ENCODE assay signal across 26 cellular contexts in genomic region chr4:185911556-185912064, GRCh38.
DNase-seq lines count a peak whose midpoint lies in the region; ATAC-seq lines count a peak whose summit lies in the region.
"Had no signal": no experiment of that assay in that cellular context is flagged by ENCODE, and none has a peak within 500 bp of the region (broad histone marks: within the 10 kb centered on the region; RNA-seq: fewer than 3 reads in every experiment).

No MANE protein-coding gene starts in this region.

- no peak overlapping the region for H3K4me3 ChIP-seq in adipocyte (ENCODE audit: low read length)
- H3K4me3 ChIP-seq: HAP-1, MG63, sigmoid colon had no signal

- no peaks in the 10 kb centered on the region for H3K36me3 ChIP-seq in adipocyte (ENCODE audit: control insufficient read depth, insufficient read depth, low read length, severe bottlenecking)
- H3K36me3 ChIP-seq: HAP-1, MG63, sigmoid colon had no signal

- H3K4me1 ChIP-seq in adipocyte (ENCODE audit: control insufficient read depth, insufficient read depth, low read length): peaks cover 9% of the 10 kb centered on the region

- no peak overlapping the region for H3K9ac ChIP-seq in adipocyte (ENCODE audit: low read length)

- ATAC-seq in HG03521 (IDR thresholded peaks at IDR 0.05; ENCODE audit: unreplicated experiment) (no peak), HG03045 (IDR thresholded peaks at IDR 0.05; ENCODE audit: unreplicated experiment) (no peak)
- ATAC-seq: activated naive CD8-positive, alpha-beta T cell treated with anti-CD3 and anti-CD28 coated beads, Interleukin-2, amount 50 U/mL, for 24 hours; esophagus mucosa; left lobe of liver had no signal

- H3K9me3 ChIP-seq in adipocyte (ENCODE audit: control insufficient read depth, low read length): no peaks in the 10 kb centered on the region
- H3K9me3 ChIP-seq: HAP-1, MG63, sigmoid colon had no signal

- DNase-seq in AG08395 (ENCODE audit: low spot score): peak; percentile 28
- peak; percentile 23 for DNase-seq in HS-5 (ENCODE audit: low read depth)
- DNase-seq in adipocyte (ENCODE audit: low read depth): peak; percentile 17
- peak; percentile 61 for DNase-seq in fibroblast of peridontal ligament (ENCODE audit: extremely low read depth)
- no peak for DNase-seq in cerebellar nuclear complex (lab: John Stamatoyannopoulos, UW)
- no peak for DNase-seq in stimulated activated CD4-positive, alpha-beta T cell treated with anti-CD3 and anti-CD28 coated beads, Interleukin-1b, Interleukin-23, amount 100 ng/mL, for 48 hours
- DNase-seq: activated CD4-positive, alpha-beta T cell treated with anti-CD3 and anti-CD28 coated beads, Interleukin-2, amount 50 U/mL, for 4 hours; activated CD8-positive, alpha-beta memory T cell treated with anti-CD3 and anti-CD28 coated beads, Interleukin-2, amount 50 U/mL, for 48 hours; activated effector memory CD4-positive, alpha-beta T cell treated with Interleukin-2 at 50 U/mL for 16 hours; activated naive CD8-positive, alpha-beta T cell treated with anti-CD3 and anti-CD28 coated beads, Interleukin-2, amount 50 U/mL, for 24 hours; caudate nucleus; MG63; midbrain; NCI-H1436 treated with DMSO at 0.1 percent for 48 hours; NCI-H2171 treated with DMSO at 0.1 percent for 48 hours; NCI-H69; OCI-M1; posterior cingulate gyrus; SHP77 treated with DMSO at 0.1 percent for 48 hours; sigmoid colon; stimulated activated naive CD4-positive, alpha-beta T cell treated with Interleukin-2 at 50 U/mL for 16 hours had no signal

- H3K27me3 ChIP-seq in adipocyte (replicated peaks; ENCODE audit: control insufficient read depth, insufficient read depth, low read length): no peaks in the 10 kb centered on the region
- H3K27me3 ChIP-seq: MG63, sigmoid colon had no signal

Comparison
In these comparisons a context has a peak if more than half of its experiments do, and no peak if none do; other contexts are left out.
1. DNase-seq: peak in AG08395 (single experiment), HS-5 (single experiment), adipocyte (single experiment) and fibroblast of peridontal ligament (single experiment); none in cerebellar nuclear complex (0 of 2) and stimulated activated CD4-positive, alpha-beta T cell treated with anti-CD3 and anti-CD28 coated beads, Interleukin-1b, Interleukin-23, amount 100 ng/mL, for 48 hours (single experiment).